8 cellular contexts compared by ENCODE assay signal in genomic region chr10:50508315-50509051, GRCh38.
DNase-seq lines count a peak whose midpoint lies in the region; ATAC-seq and TF ChIP-seq lines count a peak whose summit lies in the region.

No MANE protein-coding gene starts in this region.

- H3K4me3 ChIP-seq in mammary epithelial cell (replicated peaks in 1 of 3; ENCODE audit: insufficient read depth in 1 of 3, low read depth in 2 of 3, low read length in 3 of 3) (no peak overlapping the region), H7 (ENCODE audit: insufficient read depth, low read depth, low read length) (no peak overlapping the region)

- intact Hi-C loops in mammary epithelial cell (cut with micrococcal nuclease) = no loop called here
- intact Hi-C loops in posterior vena cava (cut with DNase I) = no loop called here

- TF ChIP-seq CTCF in mammary epithelial cell (conservative IDR thresholded peaks at IDR 0.05 in 1 of 2, IDR thresholded peaks at IDR 0.05 in 1 of 2; ENCODE audit: extremely low read depth in 1 of 2, insufficient read depth in 1 of 2, low read depth in 1 of 2, low read length in 2 of 2) = no peak

- peaks cover 15% of the 10 kb centered on the region for H3K4me1 ChIP-seq in mammary epithelial cell (ENCODE audit: insufficient read depth, low read length)

- H2AFZ ChIP-seq in mammary epithelial cell (ENCODE audit: low read depth, low read length) = no peak overlapping the region

- H4K20me1 ChIP-seq in mammary epithelial cell (ENCODE audit: insufficient read depth, low read length) = no peaks in the 10 kb centered on the region

- CTCF ChIA-PET in mammary epithelial cell (lab: Charles Lee; ENCODE audit: low non-redundant PET) = no interaction called here

- H3K9ac ChIP-seq in mammary epithelial cell (ENCODE audit: insufficient read depth, low read length) = no peak overlapping the region

- peak; percentile 67 for ATAC-seq in HG03135 (IDR thresholded peaks at IDR 0.05; ENCODE audit: unreplicated experiment)

- BruUV-seq in mammary epithelial cell (replicated peaks; lab: Mats Ljungman, UMichigan) = no TSS peak

- H3K4me2 ChIP-seq in mammary epithelial cell (ENCODE audit: insufficient read depth, low read depth, low read length) = no peak overlapping the region

- H3K79me2 ChIP-seq in mammary epithelial cell (ENCODE audit: insufficient read depth, low read length) = no peaks in the 10 kb centered on the region

- H3K9me3 ChIP-seq in mammary epithelial cell (replicated peaks; ENCODE audit: insufficient read depth, low read length) = no peaks in the 10 kb centered on the region

- no peaks in the 10 kb centered on the region for H3K27me3 ChIP-seq in mammary epithelial cell (ENCODE audit: insufficient read depth, low read length)
- H3K27me3 ChIP-seq in H7 (ENCODE audit: control insufficient read depth, insufficient read depth, low read length) = no peaks in the 10 kb centered on the region

- DNase-seq in Caki2 (ENCODE audit: low read depth) (peak; percentile 18), GM19240 (ENCODE audit: insufficient read length, low spot score) (peak; percentile 42), mammary epithelial cell (no peak), H7 (no peak), AG20443 (ENCODE audit: low spot score) (no peak), posterior vena cava (ENCODE audit: low spot score) (no peak)
- DNase-seq in central memory CD4-positive, alpha-beta T cell = peak; percentile 4

- no peak overlapping the region for H3K27ac ChIP-seq in mammary epithelial cell (ENCODE audit: insufficient read depth, low read depth, low read length)

- dilution Hi-C loops in mammary epithelial cell (cut with HindIII; ENCODE audit: low sequenced_read_pairs) = no loop called here

- no peaks in the 10 kb centered on the region for H3K36me3 ChIP-seq in mammary epithelial cell (ENCODE audit: insufficient read depth, low read length)
- no peaks in the 10 kb centered on the region for H3K36me3 ChIP-seq in H7 (replicated peaks; ENCODE audit: control insufficient read depth, insufficient read depth, low read length)

- in situ Hi-C loops in Caki2 (cut with HindIII; ENCODE audit: low pct_unique_long_range_greater_than_20kb, low sequenced_read_pairs) = no loop called here
- in situ Hi-C loops in mammary epithelial cell (cut with MboI; ENCODE audit: low sequenced_read_pairs in 2 of 2) = no loop called here

- 97% methylated on average over 5 of the region's 5 CpGs for WGBS in mammary epithelial cell (ENCODE audit: low coverage, missing lambda C conversion rate)

Comparison
In these comparisons a context has a peak if more than half of its experiments do, and no peak if none do; other contexts are left out.
1. DNase-seq: peak in Caki2 (single experiment), GM19240 (single experiment) and central memory CD4-positive, alpha-beta T cell (single experiment); none in mammary epithelial cell (single experiment), H7 (single experiment), AG20443 (single experiment) and posterior vena cava (single experiment).